ENCODE assay signal across 8 cellular contexts in genomic region chr6:70955441-70956190, GRCh38. TPM values are rescaled to one million over a fixed set of nuclear protein-coding genes. Genes with fewer than 3 reads are reported as not detected.
DNase-seq lines count a peak whose midpoint lies in the region; ATAC-seq and TF ChIP-seq lines count a peak whose summit lies in the region.

No MANE protein-coding gene starts in this region.

- no peak for TF ChIP-seq POLR2A in gastroesophageal sphincter (IDR thresholded peaks at IDR 0.05)
- no peak for TF ChIP-seq POLR2A in stomach (IDR thresholded peaks at IDR 0.05)

- no peak overlapping the region for H2BK5ac ChIP-seq in neuronal stem cell (ENCODE audit: low read length)

- H3K4me2 ChIP-seq in DOHH2 (ENCODE audit: low read length): peak overlapping the region; percentile 47
- peak overlapping the region; percentile 98 for H3K4me2 ChIP-seq in neuronal stem cell (ENCODE audit: insufficient read depth, low read length, poor library complexity, severe bottlenecking)

- no CpG with 5 or more reads among the region's 65 CpGs for WGBS in gastroesophageal sphincter (ENCODE audit: low coverage in 1 of 2), 2 donors
- WGBS in neuronal stem cell (ENCODE audit: extremely low coverage in 2 of 2, insufficient read length in 2 of 2, insufficient replicate concordance in 1 of 2), 2 donors: no CpG with 5 or more reads among the region's 65 CpGs
- WGBS in stomach, 5 donors: 0 to 2% (median 1%) methylated on average over 14 to 65 of the region's 65 CpGs

- H2BK120ac ChIP-seq in neuronal stem cell (ENCODE audit: low read depth, low read length): no peak overlapping the region

- intact Hi-C loops in stomach (cut with DNase I; ENCODE audit: low total_unique reads): no loop called here

- H2BK12ac ChIP-seq in neuronal stem cell (ENCODE audit: low read length): no peak overlapping the region

- CTCF ChIA-PET in RWPE1 (lab: Yijun Ruan, JAX): interaction anchor here (0.5 to 1.8 kb wide), 13 partner anchors 27 to 737 kb away, joined by 3 to 17 read pairs (median 4); no protein-coding TSS in a partner anchor

- no peaks in the 10 kb centered on the region for H3K79me2 ChIP-seq in DOHH2 (ENCODE audit: control insufficient read depth, low read length)

- no peaks in the 10 kb centered on the region for H3K9me2 ChIP-seq in DOHH2 (replicated peaks; ENCODE audit: control insufficient read depth, low read length)

- no peak overlapping the region for H3K27ac ChIP-seq in DOHH2 (ENCODE audit: low read depth, low read length)
- no peak overlapping the region for H3K27ac ChIP-seq in RWPE1
- H3K27ac ChIP-seq in gastroesophageal sphincter: no peak overlapping the region
- no peak overlapping the region for H3K27ac ChIP-seq in neuronal stem cell (replicated peaks; ENCODE audit: low read length)
- H3K27ac ChIP-seq in stomach: no peak overlapping the region

- DNase-seq in KG1 (lab: John Stamatoyannopoulos, UW) (peak; percentile 43), RWPE1 (ENCODE audit: low spot score) (peak; percentile 63), activated gamma-delta T cell (lab: John Stamatoyannopoulos, UW) (peak; percentile 63), neuronal stem cell (ENCODE audit: low spot score) (peak; percentile 87), stomach (peak; percentile 91)

- H2AFZ ChIP-seq in neuronal stem cell (ENCODE audit: low read length): peak overlapping the region; percentile 99

- H3K18ac ChIP-seq in neuronal stem cell (ENCODE audit: low read length): peak overlapping the region; percentile 90

- no peak overlapping the region for H2AK5ac ChIP-seq in neuronal stem cell (ENCODE audit: low read depth, low read length)

- H3F3A ChIP-seq in DOHH2 (ENCODE audit: control insufficient read depth, insufficient read depth): no peaks in the 10 kb centered on the region

- H3K4me3 ChIP-seq in DOHH2 (ENCODE audit: low read length) (peak overlapping the region; percentile 7; the same call in 1 of the 2 replicates), gastroesophageal sphincter (peak overlapping the region; percentile 20 to 63), neuronal stem cell (ENCODE audit: low read length in 2 of 2) (peak overlapping the region; percentile 53 to 77), stomach (peak overlapping the region; percentile 49 to 77 (median 57))

- H3K4me1 ChIP-seq in DOHH2 (ENCODE audit: control insufficient read depth, low read length) (peaks cover 2% of the 10 kb centered on the region; the same call in 1 of the 2 replicates), gastroesophageal sphincter (peaks cover 0 to 29% (median 19%) of the 10 kb centered on the region in 3 donors), neuronal stem cell (ENCODE audit: control insufficient read depth in 2 of 2, insufficient read depth in 1 of 2, low read depth in 1 of 2, low read length in 2 of 2) (peaks cover 3 to 13% of the 10 kb centered on the region in 2 donors), stomach (peaks cover 19 to 30% (median 27%) of the 10 kb centered on the region in 4 donors)

- peak overlapping the region; percentile 58 for H2BK15ac ChIP-seq in neuronal stem cell (ENCODE audit: low read length)

- H3K27me3 ChIP-seq in DOHH2 (ENCODE audit: control insufficient read depth, low read length): peaks cover 9% of the 10 kb centered on the region
- peaks cover 49% of the 10 kb centered on the region for H3K27me3 ChIP-seq in gastroesophageal sphincter
- peaks cover 0 to 94% (median 32%) of the 10 kb centered on the region in 3 experiments for H3K27me3 ChIP-seq in neuronal stem cell (ENCODE audit: control insufficient read depth in 3 of 3, insufficient read depth in 3 of 3, low read depth in 1 of 3, low read length in 3 of 3)
- H3K27me3 ChIP-seq in stomach: peaks cover 0 to 59% (median 35%) of the 10 kb centered on the region in 3 donors

- H3K23ac ChIP-seq in neuronal stem cell (ENCODE audit: low read depth, low read length, poor library complexity): peak overlapping the region; percentile 73

- TF ChIP-seq EP300 in gastroesophageal sphincter (IDR thresholded peaks at IDR 0.05) (no peak), stomach (IDR thresholded peaks at IDR 0.05) (no peak)

- no peak overlapping the region for H3K14ac ChIP-seq in neuronal stem cell (ENCODE audit: low read length)

- H3K79me1 ChIP-seq in neuronal stem cell (ENCODE audit: low read depth, low read length): no peaks in the 10 kb centered on the region

- peak overlapping the region; percentile 43 for H4K8ac ChIP-seq in neuronal stem cell (ENCODE audit: low read depth, low read length)

- H4K91ac ChIP-seq in neuronal stem cell (ENCODE audit: low read depth, low read length, poor library complexity): no peak overlapping the region

- H3K9me3 ChIP-seq in DOHH2 (ENCODE audit: control insufficient read depth, insufficient read depth, low read length): no peaks in the 10 kb centered on the region
- no peaks in the 10 kb centered on the region for H3K9me3 ChIP-seq in gastroesophageal sphincter
- no peaks in the 10 kb centered on the region for H3K9me3 ChIP-seq in neuronal stem cell (replicated peaks in 1 of 2; ENCODE audit: control insufficient read depth in 2 of 2, insufficient read depth in 1 of 2, low read depth in 1 of 2, low read length in 2 of 2)
- H3K9me3 ChIP-seq in stomach: no peaks in the 10 kb centered on the region

- H3K9ac ChIP-seq in neuronal stem cell (ENCODE audit: low read depth, low read length, poor library complexity): peak overlapping the region; percentile 84

- peak; percentile 69 for TF ChIP-seq CTCF in DOHH2 (IDR thresholded peaks at IDR 0.05; ENCODE audit: low read depth, low read length, poor library complexity, severe bottlenecking)
- TF ChIP-seq CTCF in RWPE1 (conservative IDR thresholded peaks at IDR 0.05; ENCODE audit: low read depth): peak; percentile 93
- peak; percentile 71 to 91 (median 74) for TF ChIP-seq CTCF in gastroesophageal sphincter (IDR thresholded peaks at IDR 0.05)
- TF ChIP-seq CTCF in stomach (IDR thresholded peaks at IDR 0.05): peak in 5 of 7 experiments; percentile 50 to 82 (median 77)

- POLR2A ChIA-PET in RWPE1 (lab: Yijun Ruan, JAX; ENCODE audit: low non-redundant PET): interaction anchor here (0.5 kb wide), 1 partner anchor 733 kb away, joined by 3 read pairs; no protein-coding TSS in a partner anchor

- no peaks in the 10 kb centered on the region for H4K20me1 ChIP-seq in DOHH2 (ENCODE audit: control insufficient read depth, insufficient read depth, low read depth, low read length)

- H3K36me3 ChIP-seq in DOHH2 (ENCODE audit: control insufficient read depth, low read length) (no peaks in the 10 kb centered on the region), gastroesophageal sphincter (no peaks in the 10 kb centered on the region), neuronal stem cell (replicated peaks in 1 of 2; ENCODE audit: control insufficient read depth in 2 of 2, insufficient read depth in 2 of 2, low read length in 2 of 2) (no peaks in the 10 kb centered on the region), stomach (no peaks in the 10 kb centered on the region)

- ATAC-seq in GM21825 (IDR thresholded peaks at IDR 0.05; ENCODE audit: unreplicated experiment) (peak; percentile 95), gastroesophageal sphincter (peak; percentile 88)

- H3K4ac ChIP-seq in neuronal stem cell (ENCODE audit: low read length): no peak overlapping the region

RNA-seq across cellular contexts. Expression of gene B3GAT2, which starts 1.2 kb away (rescaled TPM):
- total RNA-seq in gastroesophageal sphincter: under 1 TPM in 1 of 4 donors, not detected in 3; 0.16 TPM
- 0.66 TPM for polyA plus RNA-seq in neuronal stem cell (2013, experiment 1 of 2)
- 0.61 TPM for polyA plus RNA-seq in neuronal stem cell (2013, experiment 2 of 2)
- 1 to 10 TPM in 1 of 5 donors, not detected in 4; 1.1 TPM for total RNA-seq in stomach
- under 1 TPM; 0.06 to 0.15 (median 0.13) TPM for polyA plus RNA-seq in stomach

Comparison
In these comparisons a context has a peak if more than half of its experiments do, and no peak if none do; other contexts are left out.
1. H3K4me3 ChIP-seq: peak in every context shown above with its lines; median percentile 65 in neuronal stem cell; 57 in stomach; 42 in gastroesophageal sphincter; 7 in DOHH2.